ENCODE assay signal across 9 cellular contexts in the genomic region with DNA sequence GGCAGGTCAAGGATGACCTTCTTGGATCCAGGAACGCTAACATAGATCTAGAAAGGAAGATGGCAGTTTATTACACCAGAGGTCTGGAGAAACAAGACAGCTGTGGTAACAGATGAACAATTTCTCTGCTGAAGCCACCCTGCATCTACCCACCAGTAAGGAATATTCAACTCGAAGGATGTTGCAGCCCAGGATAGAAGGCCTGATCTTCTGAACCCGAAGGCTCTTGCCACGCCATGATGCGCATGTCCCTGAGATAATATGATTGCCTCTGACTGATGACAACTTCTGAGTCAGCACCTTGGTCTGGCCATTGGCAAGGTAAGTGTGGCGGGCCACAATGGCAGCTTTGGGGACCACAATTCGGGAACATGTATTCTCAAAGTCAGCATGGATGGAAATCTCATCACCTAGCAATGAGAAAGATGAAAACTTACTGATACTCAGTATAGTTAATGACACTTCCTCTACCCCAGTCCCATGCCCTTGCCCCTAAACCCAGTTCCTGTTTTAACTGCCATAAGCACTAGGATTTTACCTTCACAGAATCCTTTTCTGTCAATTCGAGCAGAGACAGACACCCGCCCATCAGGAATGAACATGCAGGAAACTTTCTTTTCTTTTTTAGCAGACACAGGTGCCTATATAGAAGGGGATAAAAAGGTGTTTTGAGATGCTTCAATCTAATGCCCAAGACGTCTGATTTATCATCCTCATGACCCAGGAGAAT. TPM values are rescaled to one million over a fixed set of nuclear protein-coding genes. Genes with fewer than 3 reads are reported as not detected.
DNase-seq lines count a peak whose midpoint lies in the region; ATAC-seq and TF ChIP-seq lines count a peak whose summit lies in the region.
"Had no signal": no experiment of that assay in that cellular context is flagged by ENCODE, and none has a peak within 500 bp of the region (broad histone marks: within the 10 kb centered on the region; RNA-seq: fewer than 3 reads in every experiment).

No MANE protein-coding gene starts in this region.

- ATAC-seq in thoracic aorta (ENCODE audit: insufficient number of reproducible peaks, low FRiP score, low read depth): no peak
- no peak for ATAC-seq in HG03025 (IDR thresholded peaks at IDR 0.05; ENCODE audit: low FRiP score, unreplicated experiment)

- H4K20me1 ChIP-seq in BLaER1: peaks cover 60% of the 10 kb centered on the region

- H3K9me3 ChIP-seq in BLaER1: no peaks in the 10 kb centered on the region
- H3K9me3 ChIP-seq in adipocyte (ENCODE audit: control insufficient read depth, low read length): no peaks in the 10 kb centered on the region
- H3K9me3 ChIP-seq in liver (ENCODE audit: control insufficient read depth in 4 of 4, low read length in 3 of 4): no peaks in the 10 kb centered on the region
- H3K9me3 ChIP-seq in thoracic aorta: no peaks in the 10 kb centered on the region

- no peaks in the 10 kb centered on the region for H3K27me3 ChIP-seq in BLaER1
- H3K27me3 ChIP-seq in adipocyte (replicated peaks; ENCODE audit: control insufficient read depth, insufficient read depth, low read length): no peaks in the 10 kb centered on the region
- no peaks in the 10 kb centered on the region for H3K27me3 ChIP-seq in liver (ENCODE audit: control insufficient read depth in 4 of 4, insufficient read depth in 4 of 4, low read length in 3 of 4)
- H3K27me3 ChIP-seq in thoracic aorta (replicated peaks; ENCODE audit: insufficient read depth): no peaks in the 10 kb centered on the region

- DNase-seq in NB4 (ENCODE audit: low read depth): peak; percentile 44
- no peak for DNase-seq in adipocyte (ENCODE audit: low read depth)
- no peak for DNase-seq in thoracic aorta (ENCODE audit: low spot score)
- DNase-seq in DMS79 treated with DMSO at 0.1 percent for 48 hours (lab: John Stamatoyannopoulos, UW): no peak
- no peak for DNase-seq in NCI-H774 (lab: John Stamatoyannopoulos, UW)

- peak overlapping the region; percentile 93 for H3K4me2 ChIP-seq in BLaER1

- H3K9ac ChIP-seq in BLaER1 (peak overlapping the region; percentile 98), adipocyte (ENCODE audit: low read length) (peak overlapping the region; percentile 95), liver (ENCODE audit: low read depth in 1 of 2, low read length in 2 of 2) (peak overlapping the region; percentile 86 to 89)

- H3K36me3 ChIP-seq in BLaER1 (peaks cover 34% of the 10 kb centered on the region), adipocyte (ENCODE audit: control insufficient read depth, insufficient read depth, low read length, severe bottlenecking) (peaks cover 35% of the 10 kb centered on the region), liver (ENCODE audit: control insufficient read depth in 4 of 4, insufficient read depth in 3 of 4, low read depth in 1 of 4, low read length in 3 of 4) (peaks cover 6 to 29% (median 20%) of the 10 kb centered on the region in 4 donors), thoracic aorta (peaks cover 19% of the 10 kb centered on the region)

- H3K27ac ChIP-seq in BLaER1 (peak overlapping the region; percentile 89), liver (ENCODE audit: low read depth in 1 of 2, low read length in 2 of 2) (peak overlapping the region; percentile 79 to 95), thoracic aorta (peak overlapping the region; percentile 84 to 89)

- peaks cover 55% of the 10 kb centered on the region for H3K4me1 ChIP-seq in BLaER1
- peaks cover 58% of the 10 kb centered on the region for H3K4me1 ChIP-seq in adipocyte (ENCODE audit: control insufficient read depth, insufficient read depth, low read length)
- peaks cover 10 to 64% (median 41%) of the 10 kb centered on the region in 4 donors for H3K4me1 ChIP-seq in liver (ENCODE audit: control insufficient read depth in 4 of 4, insufficient read depth in 4 of 4, low read length in 3 of 4)
- H3K4me1 ChIP-seq in thoracic aorta (ENCODE audit: control insufficient read depth in 1 of 2, low read depth in 2 of 2): peaks cover 34 to 57% of the 10 kb centered on the region in 2 donors

- no peak for TF ChIP-seq POLR2A in NB4 (IDR thresholded peaks at IDR 0.05; ENCODE audit: extremely low read depth, insufficient read length)

- H3K4me3 ChIP-seq in BLaER1 (peak overlapping the region; percentile 82), NB4 (ENCODE audit: low read depth, low read length) (peak overlapping the region; percentile 99), adipocyte (ENCODE audit: low read length) (peak overlapping the region; percentile 89), liver (ENCODE audit: low read depth in 1 of 3, low read length in 3 of 3) (peak overlapping the region; percentile 63 to 100 (median 86)), thoracic aorta (peak overlapping the region; percentile 94)

- TF ChIP-seq CTCF in NB4 (IDR thresholded peaks at IDR 0.05; ENCODE audit: low read depth, low read length) (no peak), liver (IDR thresholded peaks at IDR 0.05; ENCODE audit: low read depth, low read length, missing input control) (no peak), thoracic aorta (IDR thresholded peaks at IDR 0.05) (no peak)

- WGBS in liver: 48% methylated on average over 10 of the region's 10 CpGs

- no peak for TF ChIP-seq RAD21 in liver (IDR thresholded peaks at IDR 0.05)

TF ChIP-seq in liver, 16 proteins besides CTCF, POLR2A, EP300 and RAD21:
- no peak for TF ChIP-seq EGR1 (IDR thresholded peaks at IDR 0.05; ENCODE audit: low read depth in 2 of 2)
- TF ChIP-seq NR2F2 (IDR thresholded peaks at IDR 0.05): no peak
- TF ChIP-seq HNF4A (conservative IDR thresholded peaks at IDR 0.05): no peak
- TF ChIP-seq, protein P1, sequence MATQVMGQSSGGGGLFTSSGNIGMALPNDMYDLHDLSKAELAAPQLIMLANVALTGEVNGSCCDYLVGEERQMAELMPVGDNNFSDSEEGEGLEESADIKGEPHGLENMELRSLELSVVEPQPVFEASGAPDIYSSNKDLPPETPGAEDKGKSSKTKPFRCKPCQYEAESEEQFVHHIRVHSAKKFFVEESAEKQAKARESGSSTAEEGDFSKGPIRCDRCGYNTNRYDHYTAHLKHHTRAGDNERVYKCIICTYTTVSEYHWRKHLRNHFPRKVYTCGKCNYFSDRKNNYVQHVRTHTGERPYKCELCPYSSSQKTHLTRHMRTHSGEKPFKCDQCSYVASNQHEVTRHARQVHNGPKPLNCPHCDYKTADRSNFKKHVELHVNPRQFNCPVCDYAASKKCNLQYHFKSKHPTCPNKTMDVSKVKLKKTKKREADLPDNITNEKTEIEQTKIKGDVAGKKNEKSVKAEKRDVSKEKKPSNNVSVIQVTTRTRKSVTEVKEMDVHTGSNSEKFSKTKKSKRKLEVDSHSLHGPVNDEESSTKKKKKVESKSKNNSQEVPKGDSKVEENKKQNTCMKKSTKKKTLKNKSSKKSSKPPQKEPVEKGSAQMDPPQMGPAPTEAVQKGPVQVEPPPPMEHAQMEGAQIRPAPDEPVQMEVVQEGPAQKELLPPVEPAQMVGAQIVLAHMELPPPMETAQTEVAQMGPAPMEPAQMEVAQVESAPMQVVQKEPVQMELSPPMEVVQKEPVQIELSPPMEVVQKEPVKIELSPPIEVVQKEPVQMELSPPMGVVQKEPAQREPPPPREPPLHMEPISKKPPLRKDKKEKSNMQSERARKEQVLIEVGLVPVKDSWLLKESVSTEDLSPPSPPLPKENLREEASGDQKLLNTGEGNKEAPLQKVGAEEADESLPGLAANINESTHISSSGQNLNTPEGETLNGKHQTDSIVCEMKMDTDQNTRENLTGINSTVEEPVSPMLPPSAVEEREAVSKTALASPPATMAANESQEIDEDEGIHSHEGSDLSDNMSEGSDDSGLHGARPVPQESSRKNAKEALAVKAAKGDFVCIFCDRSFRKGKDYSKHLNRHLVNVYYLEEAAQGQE (IDR thresholded peaks at IDR 0.05): no peak
- peak; percentile 6 for TF ChIP-seq SP1 (IDR thresholded peaks at IDR 0.05)
- TF ChIP-seq GABPA (IDR thresholded peaks at IDR 0.05 in 1 of 2, conservative IDR thresholded peaks at IDR 0.05 in 1 of 2): no peak
TF ChIP-seq in liver: peak in this region for 1.

RNA-seq across cellular contexts. Expression of a gene that starts 1.8 kb away (rescaled TPM):
- total RNA-seq in liver (100 to 1,000 TPM in 1 of 2 donors, 10 to 100 TPM in 1; 84.7 to 223 TPM), thoracic aorta (100 to 1,000 TPM; 423 to 622 TPM)
- 10 to 100 TPM; 53.8 to 99.2 TPM for polyA plus RNA-seq in liver

RNA-seq across cellular contexts. Expression of a gene that starts 27.0 kb away (rescaled TPM):
- total RNA-seq in liver (10 to 100 TPM; 68.0 to 80.5 TPM), thoracic aorta (not detected)
- polyA plus RNA-seq in liver: 100 to 1,000 TPM; 115 to 138 TPM
- total RNA-seq: renal cortical epithelial cell had no signal

RNA-seq across cellular contexts. Expression of a gene that starts 30.1 kb away (rescaled TPM):
- total RNA-seq in liver (10 to 100 TPM; 11.9 to 12.7 TPM), thoracic aorta (10 to 100 TPM; 16.9 TPM)
- polyA plus RNA-seq in liver: 10 to 100 TPM; 19.8 to 23.4 TPM

RNA-seq across cellular contexts. Expression of a gene that starts 30.2 kb away (rescaled TPM):
- total RNA-seq in liver (under 1 TPM in 1 of 2 donors, not detected in 1; 0.17 TPM), thoracic aorta (1 to 10 TPM; 1.1 TPM)
- polyA plus RNA-seq in liver: under 1 TPM; 0.06 to 0.13 TPM

RNA-seq across cellular contexts. Expression of a gene that starts 36.7 kb away (rescaled TPM):
- 1 to 10 TPM; 6.5 to 8.6 TPM for total RNA-seq in liver
- polyA plus RNA-seq in liver: 1 to 10 TPM; 4.6 to 6.0 TPM
- 10 to 100 TPM; 45.4 to 49.5 TPM for total RNA-seq in thoracic aorta

Comparison
In these comparisons a context has a peak if more than half of its experiments do, and no peak if none do; other contexts are left out.
1. RNA of a gene that starts 27.0 kb away (total RNA-seq): 68.0 to 80.5 TPM in liver; not detected in thoracic aorta; every median in the first group is over 10 times any median in the second.
2. Peak in every context shown above with its lines, with median percentiles within 50 percentile points of each other: H3K27ac ChIP-seq, H3K4me3 ChIP-seq and H3K9ac ChIP-seq.